In genomic region chr16:74710401-74710800, GRCh38 we compare ENCODE assay signal across 32 cellular contexts. TPM values are rescaled to one million over a fixed set of nuclear protein-coding genes. Genes with fewer than 3 reads are reported as not detected.
"Had no signal": no experiment of that assay in that cellular context is flagged by ENCODE, and none has a peak within 500 bp of the region (broad histone marks: within the 10 kb centered on the region; RNA-seq: fewer than 3 reads in every experiment).

No MANE protein-coding gene starts in this region.

- H3K27me3 ChIP-seq: adrenal gland, ascending aorta, breast epithelium, esophagus squamous epithelium, gastroesophageal sphincter had no signal

- DNase-seq: activated B cell treated with CpG ODN at 0.5 μM for 24 hours; activated CD4-positive, alpha-beta T cell treated with anti-CD3 and anti-CD28 coated beads for 48 hours; activated CD4-positive, alpha-beta T cell treated with anti-CD3 and anti-CD28 coated beads, Interleukin-2, amount 50 U/mL, for 1 hour; activated CD4-positive, alpha-beta T cell treated with anti-CD3 and anti-CD28 coated beads, Interleukin-2, amount 50 U/mL, for 48 hours; activated CD8-positive, alpha-beta memory T cell treated with anti-CD3 and anti-CD28 coated beads for 24 hours; activated CD8-positive, alpha-beta T cell treated with anti-CD3 and anti-CD28 coated beads for 36 hours; activated effector memory CD4-positive, alpha-beta T cell treated with anti-CD3 and anti-CD28 coated beads, Interleukin-2, amount 50 U/mL, for 16 hours; activated naive CD4-positive, alpha-beta T cell treated with anti-CD3 and anti-CD28 coated beads for 36 hours; activated naive CD8-positive, alpha-beta T cell treated with anti-CD3 and anti-CD28 coated beads for 36 hours; activated naive CD8-positive, alpha-beta T cell treated with anti-CD3 and anti-CD28 coated beads, Interleukin-2, amount 50 U/mL, for 24 hours; activated T-cell treated with anti-CD3 and anti-CD28 coated beads, Interleukin-2, amount 50 U/mL, for 1 hour; activated T-cell treated with anti-CD3 and anti-CD28 coated beads, Interleukin-2, amount 50 U/mL, for 48 hours; adrenal gland; amygdala; cortex of kidney; dermis blood vessel endothelial cell; effector CD8-positive, alpha-beta T cell; esophagus squamous epithelium; foreskin melanocyte; T-helper 1 cell; T-helper 17 cell; T1000; WERI-Rb-1 had no signal

- FAIRE-seq: colon, endometrium, endothelial cell of umbilical vein had no signal

- H3K4me3 ChIP-seq: adrenal gland, ascending aorta, breast epithelium, cardiac muscle cell, esophagus squamous epithelium, gastroesophageal sphincter had no signal

- H3K4me1 ChIP-seq: adrenal gland, ascending aorta, breast epithelium, gastroesophageal sphincter had no signal

- ATAC-seq: activated CD4-positive, CD25-positive, alpha-beta regulatory T cell treated with anti-CD3 and anti-CD28 coated beads, Interleukin-2, amount 50 U/mL, for 24 hours; activated naive CD8-positive, alpha-beta T cell treated with anti-CD3 and anti-CD28 coated beads, Interleukin-2, amount 50 U/mL, for 24 hours had no signal

- H3K27ac ChIP-seq: adrenal gland, ascending aorta, breast epithelium, cardiac muscle cell, epithelial cell of prostate, esophagus squamous epithelium, gastroesophageal sphincter, WERI-Rb-1 had no signal

- H3K36me3 ChIP-seq: adrenal gland, ascending aorta, breast epithelium, cardiac muscle cell, esophagus squamous epithelium, gastroesophageal sphincter, WERI-Rb-1 had no signal

- H3K9me3 ChIP-seq: adrenal gland, ascending aorta, breast epithelium, esophagus squamous epithelium, gastroesophageal sphincter had no signal

RNA-seq across cellular contexts. Expression of gene MLKL, which starts 9.7 kb away (rescaled TPM):
- polyA plus RNA-seq: cardiac muscle cell had no signal
